In genomic region chr16:53712065-53712464, GRCh38 we compare ENCODE assay signal across 5 cellular contexts.
"Had no signal": no experiment of that assay in that cellular context is flagged by ENCODE, and none has a peak within 500 bp of the region (broad histone marks: within the 10 kb centered on the region; RNA-seq: fewer than 3 reads in every experiment).

No MANE protein-coding gene starts in this region.

- H3K27ac ChIP-seq: HL-60 had no signal

- ATAC-seq: GM23338, HepG2 had no signal

- H3K4me3 ChIP-seq: GM23338 had no signal

- DNase-seq: H9, HCEC 1CT had no signal
